In genomic region chr1:207025144-207025880, GRCh38 we compare ENCODE assay signal across 10 cellular contexts. TPM values are rescaled to one million over a fixed set of nuclear protein-coding genes. Genes with fewer than 3 reads are reported as not detected.
DNase-seq lines count a peak whose midpoint lies in the region; ATAC-seq, FAIRE-seq and TF ChIP-seq lines count a peak whose summit lies in the region.
"Had no signal": no experiment of that assay in that cellular context is flagged by ENCODE, and none has a peak within 500 bp of the region (broad histone marks: within the 10 kb centered on the region; RNA-seq: fewer than 3 reads in every experiment).

No MANE protein-coding gene starts in this region.

- H3K4me1 ChIP-seq in A549 (peaks cover 96% of the 10 kb centered on the region), duodenal mucosa (ENCODE audit: control insufficient read depth in 1 of 2, insufficient read depth in 2 of 2, low read length in 2 of 2) (peaks cover 77 to 91% of the 10 kb centered on the region in 2 donors), lower lobe of right lung (peaks cover 57% of the 10 kb centered on the region)
- no peaks in the 10 kb centered on the region for H3K4me1 ChIP-seq in CD8-positive, alpha-beta T cell (ENCODE audit: insufficient read depth, low read length)
- H3K4me1 ChIP-seq: BE2C had no signal

- no peak for TF ChIP-seq POLR2A in A549 (IDR thresholded peaks at IDR 0.05; ENCODE audit: low read length)

- FAIRE-seq in A549 (lab: Jason Lieb, UNC): no peak

- H3K36me3 Mint-ChIP-seq in CD8-positive, alpha-beta T cell: no peaks in the 10 kb centered on the region

- H3K36me3 ChIP-seq in duodenal mucosa (ENCODE audit: control insufficient read depth in 1 of 2, insufficient read depth in 2 of 2, low read length in 2 of 2) (peaks cover 8 to 29% of the 10 kb centered on the region in 2 donors), lower lobe of right lung (peaks cover 10% of the 10 kb centered on the region)
- H3K36me3 ChIP-seq in CD8-positive, alpha-beta T cell (ENCODE audit: insufficient read depth, low read length): no peaks in the 10 kb centered on the region
- H3K36me3 ChIP-seq: BE2C had no signal

- no peak overlapping the region for H3K27ac Mint-ChIP-seq in CD8-positive, alpha-beta T cell
- H3K27ac Mint-ChIP-seq: activated T-cell treated with anti-CD3 and anti-CD28 coated beads, Interleukin-2, amount 50 U/mL, for 72 hours had no signal

- no peaks in the 10 kb centered on the region for H3K4me1 Mint-ChIP-seq in CD8-positive, alpha-beta T cell (ENCODE audit: low read depth)

- ATAC-seq in A549 (peak; percentile 33 to 63; a peak in 5 of 6 replicates), lower lobe of right lung (peak; percentile 81 to 84), GM21825 (IDR thresholded peaks at IDR 0.05; ENCODE audit: unreplicated experiment) (no peak), GM18502 (IDR thresholded peaks at IDR 0.05; ENCODE audit: poor library complexity, unreplicated experiment) (no peak)
- ATAC-seq in CD8-positive, alpha-beta T cell: no peak

- TF ChIP-seq CTCF in A549 (IDR thresholded peaks at IDR 0.05): no peak
- TF ChIP-seq CTCF in lower lobe of right lung (IDR thresholded peaks at IDR 0.05): no peak
- no peak for TF ChIP-seq CTCF in dorsolateral prefrontal cortex (IDR thresholded peaks at IDR 0.05 in 54 of 56, conservative IDR thresholded peaks at IDR 0.05 in 2 of 56; ENCODE audit: low read depth in 1 of 56, partially characterized antibody in 56 of 56)
- no peak for TF ChIP-seq CTCF in CD8-positive, alpha-beta T cell (IDR thresholded peaks at IDR 0.05)

- POLR2A ChIA-PET in A549 (lab: Yijun Ruan, JAX): interaction anchor here (0.6 to 1.5 kb wide), 4 partner anchors 18 to 365 kb away, joined by 3 to 8 read pairs (median 4); partner anchors contain the start of gene PFKFB2
- POLR2A ChIA-PET in CD8-positive, alpha-beta T cell (lab: Charles Lee): no interaction called here

- H3K4me3 Mint-ChIP-seq in CD8-positive, alpha-beta T cell: no peak overlapping the region
- H3K4me3 Mint-ChIP-seq: activated T-cell treated with anti-CD3 and anti-CD28 coated beads, Interleukin-2, amount 50 U/mL, for 72 hours had no signal

- peaks cover 21% of the 10 kb centered on the region for H3K27me3 Mint-ChIP-seq in CD8-positive, alpha-beta T cell (ENCODE audit: low read depth)

- DNase-seq in A549 (ENCODE audit: low read depth in 1 of 2, low spot score in 1 of 2) (peak in 1 of 2 experiments; percentile 78), MV-4-11 (lab: John Stamatoyannopoulos, UW) (peak; percentile 48), lower lobe of right lung (peak; percentile 53), dorsolateral prefrontal cortex (no peak)
- no peak for DNase-seq in CD8-positive, alpha-beta T cell
- DNase-seq: activated T-cell treated with anti-CD3 and anti-CD28 coated beads, Interleukin-2, amount 50 U/mL, for 72 hours; BE2C had no signal

- H3K27ac ChIP-seq in A549 (peak overlapping the region; percentile 86 to 89), duodenal mucosa (ENCODE audit: low read depth, low read length) (peak overlapping the region; percentile 76), lower lobe of right lung (peak overlapping the region; percentile 85), dorsolateral prefrontal cortex (peak overlapping the region in 18 of 59 donors; percentile 15 to 71 (median 40))
- H3K27ac ChIP-seq in CD8-positive, alpha-beta T cell (ENCODE audit: low read depth, low read length): no peak overlapping the region

- CTCF ChIA-PET in A549 (lab: Yijun Ruan, JAX): interaction anchor here (1.1 to 2.6 kb wide), 8 partner anchors 11 to 323 kb away, joined by 3 to 12 read pairs (median 4); no protein-coding TSS in a partner anchor
- CTCF ChIA-PET in CD8-positive, alpha-beta T cell (lab: Charles Lee): interaction anchor here (0.9 to 1.2 kb wide), 2 partner anchors 20 to 442 kb away, joined by 3 to 4 read pairs; no protein-coding TSS in a partner anchor

- H3K27me3 ChIP-seq in duodenal mucosa (ENCODE audit: control insufficient read depth in 1 of 2, insufficient read depth in 2 of 2, low read length in 2 of 2): no peaks in the 10 kb centered on the region
- no peaks in the 10 kb centered on the region for H3K27me3 ChIP-seq in lower lobe of right lung (ENCODE audit: low read depth)
- no peaks in the 10 kb centered on the region for H3K27me3 ChIP-seq in dorsolateral prefrontal cortex
- H3K27me3 ChIP-seq in CD8-positive, alpha-beta T cell (ENCODE audit: insufficient read depth, low read length): no peaks in the 10 kb centered on the region

- H3K4me3 ChIP-seq in A549 (peak overlapping the region; percentile 20; the same call in 1 of the 3 replicates), duodenal mucosa (ENCODE audit: low read depth in 1 of 2, low read length in 2 of 2) (no peak overlapping the region), lower lobe of right lung (peak overlapping the region; percentile 17), dorsolateral prefrontal cortex (no peak overlapping the region)
- no peak overlapping the region for H3K4me3 ChIP-seq in CD8-positive, alpha-beta T cell (ENCODE audit: low read depth, low read length)

- peak overlapping the region; percentile 77 for H3K4me2 ChIP-seq in A549

- TF ChIP-seq EP300 in A549 (IDR thresholded peaks at IDR 0.05): peak; percentile 28 to 69; a peak in 3 of 5 replicates

- no peaks in the 10 kb centered on the region for H3K9me3 ChIP-seq in A549
- no peaks in the 10 kb centered on the region for H3K9me3 ChIP-seq in duodenal mucosa (ENCODE audit: control insufficient read depth in 1 of 2, low read length in 2 of 2)
- no peaks in the 10 kb centered on the region for H3K9me3 ChIP-seq in lower lobe of right lung
- no peaks in the 10 kb centered on the region for H3K9me3 ChIP-seq in CD8-positive, alpha-beta T cell (ENCODE audit: low read length)
- H3K9me3 ChIP-seq: BE2C had no signal

- intact Hi-C loops in lower lobe of right lung (cut with DNase I): no loop called here
- intact Hi-C loops in dorsolateral prefrontal cortex (cut with DNase I): no loop called here
- intact Hi-C loops in CD8-positive, alpha-beta T cell (cut with DNase I, micrococcal nuclease): no loop called here

- H3K9ac ChIP-seq in duodenal mucosa (ENCODE audit: low read depth in 1 of 2, low read length in 2 of 2): peak overlapping the region in 1 of 2 donors; percentile 62

- H3K9me3 Mint-ChIP-seq in CD8-positive, alpha-beta T cell: no peaks in the 10 kb centered on the region
- H3K9me3 Mint-ChIP-seq: activated T-cell treated with anti-CD3 and anti-CD28 coated beads, Interleukin-2, amount 50 U/mL, for 72 hours had no signal

- TF ChIP-seq RAD21 in A549 (conservative IDR thresholded peaks at IDR 0.05 in 1 of 2, IDR thresholded peaks at IDR 0.05 in 1 of 2): peak in 1 of 2 experiments; percentile 20; a peak in 2 of 5 replicates

- WGBS in A549 (ENCODE audit: missing lambda C conversion rate): 36% methylated on average over 5 of the region's 5 CpGs

TF ChIP-seq in A549, 52 proteins besides CTCF, POLR2A, EP300 and RAD21 (continues in another document):
- TF ChIP-seq POLR2AphosphoS2 (conservative IDR thresholded peaks at IDR 0.05; ENCODE audit: low read length) (no peak), SREBF2 (IDR thresholded peaks at IDR 0.05) (no peak), RFX5 (IDR thresholded peaks at IDR 0.05) (no peak), ZFP36 (IDR thresholded peaks at IDR 0.05; ENCODE audit: borderline replicate concordance, partially characterized antibody) (no peak)
- TF ChIP-seq, protein P1, sequence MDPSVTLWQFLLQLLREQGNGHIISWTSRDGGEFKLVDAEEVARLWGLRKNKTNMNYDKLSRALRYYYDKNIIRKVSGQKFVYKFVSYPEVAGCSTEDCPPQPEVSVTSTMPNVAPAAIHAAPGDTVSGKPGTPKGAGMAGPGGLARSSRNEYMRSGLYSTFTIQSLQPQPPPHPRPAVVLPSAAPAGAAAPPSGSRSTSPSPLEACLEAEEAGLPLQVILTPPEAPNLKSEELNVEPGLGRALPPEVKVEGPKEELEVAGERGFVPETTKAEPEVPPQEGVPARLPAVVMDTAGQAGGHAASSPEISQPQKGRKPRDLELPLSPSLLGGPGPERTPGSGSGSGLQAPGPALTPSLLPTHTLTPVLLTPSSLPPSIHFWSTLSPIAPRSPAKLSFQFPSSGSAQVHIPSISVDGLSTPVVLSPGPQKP (IDR thresholded peaks at IDR 0.05; ENCODE audit: low read depth, low read length): no peak

RNA-seq across cellular contexts. Expression of gene C1orf116, which starts 7.2 kb away (rescaled TPM):
- polyA plus RNA-seq in A549 (2011; rRNA removed) (2.0 and 2.2 TPM in 2 replicates), A549 (2017; fragmentation: RNase III; extraction: RNeasy Plus Mini Kit Qiagen cat#74134 plus additional on column Dnase treatment) (3.2 to 3.6 TPM (median 3.4 TPM) in 3 replicates)
- polyA plus RNA-seq in A549 (2012; cell fraction: cytosol; rRNA removed): 1.2 TPM in 2 replicates
- polyA plus RNA-seq in A549 (2012; cell fraction: nucleus; rRNA removed): 1.9 and 2.7 TPM in 2 replicates
- 2.9 and 3.7 TPM in 2 replicates for polyA minus RNA-seq in A549 (2011; rRNA and poly(A)+ RNA removed)
- total RNA-seq in lower lobe of right lung (123 TPM), dorsolateral prefrontal cortex (under 1 TPM in 103 of 120 experiments, not detected in 17; 0.07 to 0.76 (median 0.24) TPM)
- under 1 TPM; 0.27 to 0.31 TPM for total RNA-seq in CD8-positive, alpha-beta T cell

RNA-seq across cellular contexts. Expression of gene YOD1, which starts 25.7 kb away (rescaled TPM):
- polyA plus RNA-seq in A549 (2011; rRNA removed) (6.9 and 7.0 TPM in 2 replicates), A549 (2017; fragmentation: RNase III; extraction: RNeasy Plus Mini Kit Qiagen cat#74134 plus additional on column Dnase treatment) (9.5 to 10.3 TPM (median 10.3 TPM) in 3 replicates)
- polyA plus RNA-seq in A549 (2012; cell fraction: cytosol; rRNA removed): 1.5 and 1.7 TPM in 2 replicates
- polyA plus RNA-seq in A549 (2012; cell fraction: nucleus; rRNA removed): 1.7 and 2.2 TPM in 2 replicates
- polyA minus RNA-seq in A549 (2011; rRNA and poly(A)+ RNA removed): 5.5 and 5.7 TPM in 2 replicates
- total RNA-seq in lower lobe of right lung (7.9 TPM), dorsolateral prefrontal cortex (10 to 100 TPM; 10.1 to 24.4 (median 14.4) TPM)
- total RNA-seq in CD8-positive, alpha-beta T cell: 10 to 100 TPM; 18.9 to 19.3 TPM

RNA-seq across cellular contexts. Expression of gene PFKFB2, which starts 27.8 kb away (rescaled TPM):
- polyA plus RNA-seq in A549 (2011; rRNA removed) (6.8 and 7.4 TPM in 2 replicates), A549 (2017; fragmentation: RNase III; extraction: RNeasy Plus Mini Kit Qiagen cat#74134 plus additional on column Dnase treatment) (7.6 to 8.4 TPM (median 8.1 TPM) in 3 replicates)
- 2.1 and 2.2 TPM in 2 replicates for polyA plus RNA-seq in A549 (2012; cell fraction: cytosol; rRNA removed)
- polyA plus RNA-seq in A549 (2012; cell fraction: nucleus; rRNA removed): 3.5 and 5.4 TPM in 2 replicates
- 5.9 and 6.8 TPM in 2 replicates for polyA minus RNA-seq in A549 (2011; rRNA and poly(A)+ RNA removed)
- total RNA-seq in lower lobe of right lung (41.5 TPM), dorsolateral prefrontal cortex (100 to 1,000 TPM in 1 of 120 experiments, 10 to 100 TPM in 119; 18.5 to 126 (median 47.9) TPM)
- 1 to 10 TPM; 8.1 to 8.5 TPM for total RNA-seq in CD8-positive, alpha-beta T cell

RNA-seq across cellular contexts. Expression of gene FCAMR, which starts 55.1 kb away (rescaled TPM):
- polyA plus RNA-seq in A549 (2011; rRNA removed) (not detected in 2 replicates), A549 (2017; fragmentation: RNase III; extraction: RNeasy Plus Mini Kit Qiagen cat#74134 plus additional on column Dnase treatment) (not detected in 3 replicates)
- polyA plus RNA-seq in A549 (2012; cell fraction: cytosol; rRNA removed): not detected in 2 replicates
- polyA plus RNA-seq in A549 (2012; cell fraction: nucleus; rRNA removed): 0.04 TPM in 1 of 2 replicates, not detected in the other
- not detected in 2 replicates for polyA minus RNA-seq in A549 (2011; rRNA and poly(A)+ RNA removed)
- total RNA-seq in lower lobe of right lung (not detected), dorsolateral prefrontal cortex (under 1 TPM in 1 of 120 experiments, not detected in 119; 0.50 TPM)
- not detected for total RNA-seq in CD8-positive, alpha-beta T cell
- total RNA-seq: activated T-cell treated with anti-CD3 and anti-CD28 coated beads, Interleukin-2, amount 50 U/mL, for 72 hours had no signal

Comparison
In these comparisons a context has a peak if more than half of its experiments do, and no peak if none do; other contexts are left out.
1. ATAC-seq: peak in A549 (2 of 2) and lower lobe of right lung (2 of 2); none in GM21825 (single experiment), GM18502 (single experiment) and CD8-positive, alpha-beta T cell (single experiment).
2. DNase-seq: peak in MV-4-11 (single experiment) and lower lobe of right lung (single experiment); none in dorsolateral prefrontal cortex (0 of 10) and CD8-positive, alpha-beta T cell (0 of 7).
3. H3K4me3 ChIP-seq: peak in A549 (single experiment) and lower lobe of right lung (single experiment); none in duodenal mucosa (0 of 2), dorsolateral prefrontal cortex (0 of 59) and CD8-positive, alpha-beta T cell (single experiment).
4. RNA of gene C1orf116, which starts 7.2 kb away (total RNA-seq): 123 TPM in lower lobe of right lung (single experiment); 0.27 to 0.31 TPM in CD8-positive, alpha-beta T cell and 0.07 to 0.76 TPM in dorsolateral prefrontal cortex; every median in the first group is over 10 times any median in the second.